ENCODE assay signal across 7 cellular contexts in genomic region chr1:189152685-189153084, GRCh38.
"Had no signal": no experiment of that assay in that cellular context is flagged by ENCODE, and none has a peak within 500 bp of the region (broad histone marks: within the 10 kb centered on the region; RNA-seq: fewer than 3 reads in every experiment).

No MANE protein-coding gene starts in this region.

- H3K4me3 ChIP-seq: GM12878 had no signal

- DNase-seq: GDM1, GF-D8 had no signal

- ATAC-seq: GM12878 had no signal

- FAIRE-seq: GM12878, GM12891, GM12892, GM18507, GM19239 had no signal
